ENCODE assay signal across 8 cellular contexts in the genomic region with DNA sequence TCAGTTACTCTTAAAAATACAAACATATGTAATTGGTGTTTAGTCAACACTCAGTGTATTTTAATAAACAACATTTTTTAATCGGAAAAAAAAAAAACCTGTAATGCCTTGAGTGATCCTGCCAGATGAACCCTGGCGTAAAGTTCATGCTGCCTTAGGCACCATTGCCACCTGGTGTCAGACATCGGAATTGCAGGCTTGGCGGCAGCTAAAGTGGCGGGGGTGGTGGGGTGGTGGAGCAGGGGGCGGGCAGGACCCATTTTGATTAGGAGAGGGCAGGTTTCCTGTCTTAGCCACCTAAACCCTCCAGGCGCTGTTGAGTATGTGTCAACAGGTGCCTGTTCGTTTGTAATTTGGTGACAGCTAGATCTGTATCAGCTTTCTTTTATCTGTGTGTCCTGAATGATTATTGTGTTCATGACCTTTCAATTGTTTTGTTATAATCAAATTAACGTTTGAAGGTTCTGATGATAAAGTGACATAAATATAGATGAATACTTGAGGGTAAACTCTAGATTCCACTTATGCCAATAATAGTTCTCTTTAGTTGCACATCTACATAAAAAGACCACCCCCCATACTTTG.
DNase-seq lines count a peak whose midpoint lies in the region; ATAC-seq, FAIRE-seq and TF ChIP-seq lines count a peak whose summit lies in the region.

No MANE protein-coding gene starts in this region.

- DNase-seq in D721Med (ENCODE audit: insufficient read length, low spot score) (no peak), HuH-7 (ENCODE audit: low spot score) (peak; percentile 45), epithelial cell of esophagus (ENCODE audit: low read depth) (peak; percentile 48), renal cortical epithelial cell (ENCODE audit: low read depth) (peak; percentile 5)
- DNase-seq in activated CD4-positive, alpha-beta T cell treated with anti-CD3 and anti-CD28 coated beads for 48 hours: peak; percentile 66

- ATAC-seq in HG03095 (IDR thresholded peaks at IDR 0.05; ENCODE audit: unreplicated experiment): no peak
- no peak for ATAC-seq in HG02973 (IDR thresholded peaks at IDR 0.05; ENCODE audit: unreplicated experiment)
- ATAC-seq in HG03108 (IDR thresholded peaks at IDR 0.05; ENCODE audit: unreplicated experiment): no peak

- no peak overlapping the region for H3K4me3 ChIP-seq in epithelial cell of esophagus (ENCODE audit: low read length)

- FAIRE-seq in D721Med (lab: Jason Lieb, UNC): no peak

- TF ChIP-seq CTCF in D721Med (IDR thresholded peaks at IDR 0.05; ENCODE audit: insufficient read depth, missing control alignments): peak; percentile 17
- TF ChIP-seq CTCF in epithelial cell of esophagus (IDR thresholded peaks at IDR 0.05; ENCODE audit: insufficient read depth, low read depth, low read length, missing control alignments): peak; percentile 70
